9 cellular contexts compared by ENCODE assay signal in the genomic region with DNA sequence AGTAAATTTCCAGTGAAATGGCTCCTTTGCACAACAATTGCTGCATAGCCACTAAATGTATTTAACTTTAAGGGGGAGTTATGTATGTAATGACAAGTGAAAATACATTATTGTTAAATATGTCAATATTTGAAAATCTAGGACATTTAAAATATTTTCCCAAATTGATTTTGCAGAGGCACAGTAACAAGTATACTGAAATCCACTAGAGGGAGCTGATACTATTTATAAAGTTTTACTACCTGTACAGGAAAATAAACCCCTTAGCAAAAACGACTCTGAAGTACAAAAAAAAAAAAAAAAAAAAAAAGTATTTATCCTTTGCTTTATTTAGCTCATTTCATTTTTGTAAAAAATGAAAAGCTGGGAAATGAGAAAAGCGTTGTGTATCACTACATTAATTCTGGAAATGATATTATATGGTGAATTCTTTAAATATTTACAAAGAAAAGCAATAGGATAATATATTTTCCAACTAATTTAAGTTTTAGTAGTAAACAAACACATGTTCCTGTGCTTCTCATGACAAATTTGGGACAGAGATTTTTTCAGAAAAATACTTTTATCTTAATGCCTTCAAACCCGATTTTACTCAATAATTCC.
DNase-seq lines count a peak whose midpoint lies in the region; ATAC-seq and TF ChIP-seq lines count a peak whose summit lies in the region.
"Had no signal": no experiment of that assay in that cellular context is flagged by ENCODE, and none has a peak within 500 bp of the region (broad histone marks: within the 10 kb centered on the region; RNA-seq: fewer than 3 reads in every experiment).

No MANE protein-coding gene starts in this region.

- no peaks in the 10 kb centered on the region for H4K20me1 ChIP-seq in DND-41 (ENCODE audit: insufficient read depth, low read length)

- no peaks in the 10 kb centered on the region for H3K36me3 ChIP-seq in DND-41 (ENCODE audit: insufficient read depth, low read length)

- H3K4me1 ChIP-seq in DND-41 (ENCODE audit: insufficient read depth, low read length) = no peaks in the 10 kb centered on the region

- H3K9ac ChIP-seq in DND-41 (ENCODE audit: low read depth, low read length) = no peak overlapping the region

- no peak overlapping the region for H3K4me3 ChIP-seq in DND-41 (ENCODE audit: low read depth in 1 of 2, low read length in 2 of 2)

- H3K4me2 ChIP-seq in DND-41 (ENCODE audit: insufficient read depth, low read length) = no peak overlapping the region

- no peak overlapping the region for H3K27ac ChIP-seq in DND-41 (ENCODE audit: low read length)
- H3K27ac ChIP-seq: HL-60 had no signal

- H2AFZ ChIP-seq in DND-41 (ENCODE audit: low read depth, low read length) = no peak overlapping the region

- H3K9me3 ChIP-seq in DND-41 (ENCODE audit: insufficient read depth, low read length, severe bottlenecking) = no peaks in the 10 kb centered on the region

- DNase-seq in DND-41 (no peak), SK-N-DZ (ENCODE audit: low spot score) (peak; percentile 1), medulla oblongata (ENCODE audit: extremely low spot score) (peak; percentile 1)
- no peak for DNase-seq in stimulated activated CD4-positive, alpha-beta T cell treated with anti-CD3 and anti-CD28 coated beads, Interleukin-4, amount 100 ng/mL, for 1 hour

- H3K79me2 ChIP-seq in DND-41 (ENCODE audit: insufficient read depth, low read length) = no peaks in the 10 kb centered on the region

- TF ChIP-seq CTCF in DND-41 (IDR thresholded peaks at IDR 0.05; ENCODE audit: borderline replicate concordance, extremely low read depth, low read length, poor library complexity, severe bottlenecking) = peak; percentile 15

- no peak for ATAC-seq in DND-41 (ENCODE audit: insufficient read depth, low read depth)
- peak; percentile 67 for ATAC-seq in HG03159 (IDR thresholded peaks at IDR 0.05; ENCODE audit: unreplicated experiment)
- ATAC-seq in HG03442 (IDR thresholded peaks at IDR 0.05; ENCODE audit: unreplicated experiment) = no peak
- no peak for ATAC-seq in HG02852 (IDR thresholded peaks at IDR 0.05; ENCODE audit: unreplicated experiment)
- no peak for ATAC-seq in GM19467 (IDR thresholded peaks at IDR 0.05; ENCODE audit: unreplicated experiment)

- no peaks in the 10 kb centered on the region for H3K27me3 ChIP-seq in DND-41 (ENCODE audit: insufficient read depth, low read length, poor library complexity)

Comparison
In these comparisons a context has a peak if more than half of its experiments do, and no peak if none do; other contexts are left out.
1. DNase-seq: peak in SK-N-DZ (single experiment) and medulla oblongata (single experiment); none in DND-41 (single experiment) and stimulated activated CD4-positive, alpha-beta T cell treated with anti-CD3 and anti-CD28 coated beads, Interleukin-4, amount 100 ng/mL, for 1 hour (single experiment).